ENCODE assay signal across 8 cellular contexts in the genomic region with DNA sequence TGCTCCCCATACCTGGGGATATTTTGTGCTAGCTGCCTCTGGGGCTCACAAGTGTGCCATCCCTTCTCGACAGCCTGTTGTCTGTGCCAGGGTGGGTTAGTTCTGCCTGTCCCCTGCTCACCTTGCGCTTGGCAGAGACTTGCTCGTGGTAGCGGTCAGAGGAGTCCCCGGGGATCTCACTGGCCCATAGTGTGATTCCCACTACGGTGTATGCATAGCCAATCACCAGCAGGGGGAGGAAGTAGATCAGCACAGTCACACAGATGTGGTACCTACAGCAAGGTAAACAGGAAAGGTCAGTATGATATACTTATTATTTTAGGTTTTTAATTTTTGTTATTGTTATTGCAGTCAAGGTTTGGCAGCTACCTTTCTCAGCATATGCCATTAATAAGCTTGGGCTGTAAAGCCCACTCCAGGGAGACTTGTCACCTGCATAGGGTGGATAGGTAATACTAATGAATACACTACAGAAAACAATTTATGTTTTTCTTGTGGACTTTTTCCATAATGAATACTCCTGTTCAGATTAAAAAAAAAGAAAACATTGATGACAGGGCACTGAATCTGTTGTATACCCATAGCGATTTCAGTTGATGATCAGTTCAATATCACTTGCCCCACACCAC.
DNase-seq lines count a peak whose midpoint lies in the region; ATAC-seq and TF ChIP-seq lines count a peak whose summit lies in the region.

No MANE protein-coding gene starts in this region.

- peaks cover 10% of the 10 kb centered on the region for H3K36me3 Mint-ChIP-seq in activated T-cell treated with anti-CD3 and anti-CD28 coated beads, Interleukin-2, amount 50 U/mL, for 4 hours (ENCODE audit: insufficient read depth)

- no peaks in the 10 kb centered on the region for H3K4me1 Mint-ChIP-seq in activated T-cell treated with anti-CD3 and anti-CD28 coated beads, Interleukin-2, amount 50 U/mL, for 4 hours (ENCODE audit: low read depth)

- POLR2A ChIA-PET in BJ (lab: Charles Lee) = no interaction called here

- TF ChIP-seq POLR2A in GM18505 (IDR thresholded peaks at IDR 0.05; ENCODE audit: borderline replicate concordance, extremely low read depth, insufficient read depth, insufficient read length) (no peak), adrenal gland (IDR thresholded peaks at IDR 0.05) (no peak), right lobe of liver (IDR thresholded peaks at IDR 0.05) (no peak)

- H3K4me1 ChIP-seq in adrenal gland (replicated peaks in 1 of 2) (no peaks in the 10 kb centered on the region), right lobe of liver (no peaks in the 10 kb centered on the region)

- ATAC-seq in GM18505 (IDR thresholded peaks at IDR 0.05; ENCODE audit: unreplicated experiment) = peak; percentile 75
- ATAC-seq in HG02759 (IDR thresholded peaks at IDR 0.05; ENCODE audit: unreplicated experiment) = peak; percentile 82
- peak; percentile 79 to 87 (median 86) for ATAC-seq in right lobe of liver
- no peak for ATAC-seq in HG02870 (IDR thresholded peaks at IDR 0.05; ENCODE audit: unreplicated experiment)
- no peak for ATAC-seq in activated T-cell treated with anti-CD3 and anti-CD28 coated beads, Interleukin-2, amount 50 U/mL, for 4 hours

- TF ChIP-seq CTCF in BJ (IDR thresholded peaks at IDR 0.05; ENCODE audit: insufficient read depth, low read depth, low read length) (peak; percentile 74), adrenal gland (IDR thresholded peaks at IDR 0.05) (peak; percentile 23 to 52 (median 38)), right lobe of liver (IDR thresholded peaks at IDR 0.05) (peak; percentile 44 to 59 (median 56))

- no peak overlapping the region for H3K27ac ChIP-seq in adrenal gland
- no peak overlapping the region for H3K27ac ChIP-seq in right lobe of liver

- H3K4me3 Mint-ChIP-seq in activated T-cell treated with anti-CD3 and anti-CD28 coated beads, Interleukin-2, amount 50 U/mL, for 4 hours = no peak overlapping the region

- intact Hi-C loops in adrenal gland (cut with DNase I) = no loop called here
- intact Hi-C loops in right lobe of liver (cut with DNase I) = no loop called here

- WGBS in adrenal gland, 4 donors = 48 to 61% (median 56%) methylated on average over 7 of the region's 7 CpGs
- 40% methylated on average over 2 of the region's 7 CpGs for WGBS in right lobe of liver (ENCODE audit: insufficient coverage, low coverage, low lambda C conversion rate, missing lambda C conversion rate)

- H3K9me3 ChIP-seq in adrenal gland (replicated peaks in 1 of 3) (no peaks in the 10 kb centered on the region), right lobe of liver (no peaks in the 10 kb centered on the region)

- H3K27me3 ChIP-seq in BJ (ENCODE audit: control insufficient read depth, insufficient read depth, low read length) (no peaks in the 10 kb centered on the region), adrenal gland (no peaks in the 10 kb centered on the region), right lobe of liver (no peaks in the 10 kb centered on the region)

- H3K27me3 Mint-ChIP-seq in activated T-cell treated with anti-CD3 and anti-CD28 coated beads, Interleukin-2, amount 50 U/mL, for 4 hours (ENCODE audit: low read depth) = no peaks in the 10 kb centered on the region

- H3K9me3 Mint-ChIP-seq in activated T-cell treated with anti-CD3 and anti-CD28 coated beads, Interleukin-2, amount 50 U/mL, for 4 hours = no peaks in the 10 kb centered on the region

- DNase-seq in BJ (ENCODE audit: low read depth) (no peak), NCI-H146 (lab: John Stamatoyannopoulos, UW) (peak; percentile 58), adrenal gland (peak in 1 of 7 donors; percentile 29), right lobe of liver (no peak)
- DNase-seq in activated T-cell treated with anti-CD3 and anti-CD28 coated beads, Interleukin-2, amount 50 U/mL, for 4 hours = no peak

- no peak overlapping the region for H3K4me3 ChIP-seq in BJ (ENCODE audit: low read depth, low read length)
- H3K4me3 ChIP-seq in adrenal gland = no peak overlapping the region
- no peak overlapping the region for H3K4me3 ChIP-seq in right lobe of liver

- CTCF ChIA-PET in BJ (lab: Yijun Ruan, JAX) = interaction anchor here (0.7 to 2.9 kb wide), 9 partner anchors 10 to 361 kb away, joined by 3 to 9 read pairs (median 4); no protein-coding TSS in a partner anchor

- no peaks in the 10 kb centered on the region for H3K36me3 ChIP-seq in BJ (ENCODE audit: control insufficient read depth, insufficient read depth, low read length)
- no peaks in the 10 kb centered on the region for H3K36me3 ChIP-seq in adrenal gland (replicated peaks in 1 of 2)
- H3K36me3 ChIP-seq in right lobe of liver = no peaks in the 10 kb centered on the region

Comparison
In these comparisons a context has a peak if more than half of its experiments do, and no peak if none do; other contexts are left out.
1. ATAC-seq: peak in GM18505 (single experiment), HG02759 (single experiment) and right lobe of liver (4 of 4); none in HG02870 (single experiment) and activated T-cell treated with anti-CD3 and anti-CD28 coated beads, Interleukin-2, amount 50 U/mL, for 4 hours (0 of 2).
2. Peak in every context shown above with its lines, with median percentiles within 50 percentile points of each other: CTCF ChIP-seq.